26 cellular contexts compared by ENCODE assay signal in genomic region chr1:212902054-212902453, GRCh38. TPM values are rescaled to one million over a fixed set of nuclear protein-coding genes. Genes with fewer than 3 reads are reported as not detected.
"Had no signal": no experiment of that assay in that cellular context is flagged by ENCODE, and none has a peak within 500 bp of the region (broad histone marks: within the 10 kb centered on the region; RNA-seq: fewer than 3 reads in every experiment).

No MANE protein-coding gene starts in this region.

- FAIRE-seq: RCC 7860 had no signal

- H3K9me3 ChIP-seq: SJSA1 had no signal

- H3K4me3 ChIP-seq: SJSA1, SK-N-MC had no signal

- H3K4me1 ChIP-seq: SJSA1 had no signal

- H3K27me3 ChIP-seq: SJSA1 had no signal

- DNase-seq: Kasumi-1, KG1, MM.1S, MV-4-11, NCI-H1048, NCI-H1105, NCI-H1417, NCI-H1436 treated with DMSO at 0.1 percent for 48 hours, NCI-H1694, NCI-H187 treated with DMSO at 0.1 percent for 48 hours, NCI-H2029 treated with DMSO at 0.1 percent for 48 hours, NCI-H2107, NCI-H2227 treated with DMSO at 0.1 percent for 48 hours, NCI-H524, NCI-H526 treated with DMSO at 0.1 percent for 48 hours, NCI-H748 treated with DMSO at 0.1 percent for 48 hours, Right ventricle myocardium superior, RPMI8226, SIG-M5 had no signal

- H3K27ac ChIP-seq: SJSA1, SK-N-MC had no signal

RNA-seq across cellular contexts. Expression of gene SPATA45, which starts 54.6 kb away (rescaled TPM):
- total RNA-seq: HT-29; M059J; NCI-H460; Right ventricle myocardium superior; SJSA1; T-helper 1 cell treated with Interleukin-12 subunit alpha and Interleukin-12 subunit beta and Interleukin-4 antibody, amounts not matched to agents 30 ng/mL and 1 ng/mL, for 36 hours had no signal
